ENCODE assay signal across 17 cellular contexts in genomic region chr1:93556291-93556690, GRCh38.
DNase-seq lines count a peak whose midpoint lies in the region; ATAC-seq, FAIRE-seq and TF ChIP-seq lines count a peak whose summit lies in the region.
"Had no signal": no experiment of that assay in that cellular context is flagged by ENCODE, and none has a peak within 500 bp of the region (broad histone marks: within the 10 kb centered on the region; RNA-seq: fewer than 3 reads in every experiment).

No MANE protein-coding gene starts in this region.

- H3K27ac ChIP-seq in heart right ventricle, result peak overlapping the region; percentile 6 to 82 (median 68)
- peak overlapping the region; percentile 17 to 69 for H3K27ac ChIP-seq in breast epithelium
- H3K27ac ChIP-seq: BLaER1 had no signal

- CTCF ChIA-PET in activated naive CD4-positive, alpha-beta T cell treated with anti-CD3 and anti-CD28 coated beads for 36 hours (lab: Charles Lee), result no interaction called here

- no peak overlapping the region for H3K27ac Mint-ChIP-seq in activated naive CD4-positive, alpha-beta T cell treated with anti-CD3 and anti-CD28 coated beads for 36 hours
- H3K27ac Mint-ChIP-seq: WTC11 had no signal

- peaks cover 8% of the 10 kb centered on the region for H3K27me3 Mint-ChIP-seq in activated naive CD4-positive, alpha-beta T cell treated with anti-CD3 and anti-CD28 coated beads for 36 hours (ENCODE audit: low read depth)

- no peak for DNase-seq in heart right ventricle
- DNase-seq in Right ventricle myocardium superior, result no peak
- DNase-seq in NCI-H2029 (lab: John Stamatoyannopoulos, UW), result peak; percentile 47
- DNase-seq in breast epithelium (ENCODE audit: low spot score in 2 of 2), result no peak
- peak; percentile 17 for DNase-seq in urothelium cell line (ENCODE audit: low spot score)
- DNase-seq in activated naive CD4-positive, alpha-beta T cell treated with anti-CD3 and anti-CD28 coated beads for 36 hours, result no peak
- DNase-seq in activated T-cell treated with anti-CD3 and anti-CD28 coated beads, Interleukin-2, amount 50 U/mL, for 48 hours, result no peak
- DNase-seq: activated naive CD4-positive, alpha-beta T cell treated with anti-CD3 and anti-CD28 coated beads, Interleukin-2, amount 50 U/mL, for 16 hours; GF-D8; GOT3; Kasumi-1; uterus had no signal

- intact Hi-C loops in heart right ventricle (cut with DNase I), result loop anchor here in 4 of 10 donors (5.0 to 10.0 kb wide), 4 partner anchors 61 to 289 kb away; partner anchors contain the start of gene FNBP1L (in 4 of the 4)
- intact Hi-C loops in Right ventricle myocardium superior (cut with DNase I), result loop anchor here (10.0 kb wide), 1 partner anchor 111 kb away; the partner anchor contains the start of gene FNBP1L
- intact Hi-C loops in breast epithelium (cut with DNase I; ENCODE audit: low total_unique reads), result no loop called here
- intact Hi-C loops in activated naive CD4-positive, alpha-beta T cell treated with anti-CD3 and anti-CD28 coated beads for 36 hours (cut with micrococcal nuclease), result no loop called here

- TF ChIP-seq CTCF in heart right ventricle (IDR thresholded peaks at IDR 0.05) (no peak), breast epithelium (IDR thresholded peaks at IDR 0.05) (no peak)

- H3K4me3 ChIP-seq in heart right ventricle (no peak overlapping the region), breast epithelium (no peak overlapping the region)
- H3K4me3 ChIP-seq: BLaER1, gastroesophageal sphincter, uterus had no signal

- H3K9me3 ChIP-seq in heart right ventricle (peaks cover 0 to 7% (median 0%) of the 10 kb centered on the region in 11 donors), breast epithelium (no peaks in the 10 kb centered on the region)
- H3K9me3 ChIP-seq: gastroesophageal sphincter, uterus had no signal

- H3K4me3 Mint-ChIP-seq in activated naive CD4-positive, alpha-beta T cell treated with anti-CD3 and anti-CD28 coated beads for 36 hours, result no peak overlapping the region
- H3K4me3 Mint-ChIP-seq: WTC11 had no signal

- peaks cover 0 to 26% (median 9%) of the 10 kb centered on the region in 9 donors for H3K36me3 ChIP-seq in heart right ventricle
- no peaks in the 10 kb centered on the region for H3K36me3 ChIP-seq in breast epithelium

- ATAC-seq in heart right ventricle (no peak), Right ventricle myocardium superior (ENCODE audit: poor library complexity) (no peak), GM18517 (IDR thresholded peaks at IDR 0.05; ENCODE audit: unreplicated experiment) (no peak)
- ATAC-seq: gastroesophageal sphincter, WTC11 had no signal

- 91 to 96% methylated on average over 2 of the region's 2 CpGs for WGBS in heart right ventricle, 2 donors

- FAIRE-seq in urothelium cell line (lab: Jason Lieb, UNC), result no peak
- FAIRE-seq: GM18507 had no signal

- H3K27me3 ChIP-seq in heart right ventricle (no peaks in the 10 kb centered on the region), breast epithelium (no peaks in the 10 kb centered on the region)
- H3K27me3 ChIP-seq: BLaER1, gastroesophageal sphincter, uterus had no signal

- no peaks in the 10 kb centered on the region for H3K9me3 Mint-ChIP-seq in activated naive CD4-positive, alpha-beta T cell treated with anti-CD3 and anti-CD28 coated beads for 36 hours

- H3K4me1 ChIP-seq in heart right ventricle, result peaks cover 12 to 52% (median 44%) of the 10 kb centered on the region in 9 donors
- peaks cover 0 to 18% of the 10 kb centered on the region in 2 donors for H3K4me1 ChIP-seq in breast epithelium
- H3K4me1 ChIP-seq: BLaER1, uterus had no signal

- H3K4me1 Mint-ChIP-seq in activated naive CD4-positive, alpha-beta T cell treated with anti-CD3 and anti-CD28 coated beads for 36 hours (ENCODE audit: low read depth), result peaks cover 7% of the 10 kb centered on the region

- TF ChIP-seq POLR2A in breast epithelium (IDR thresholded peaks at IDR 0.05), result no peak

- H3K36me3 Mint-ChIP-seq in activated naive CD4-positive, alpha-beta T cell treated with anti-CD3 and anti-CD28 coated beads for 36 hours (ENCODE audit: low read depth), result no peaks in the 10 kb centered on the region

Comparison
In these comparisons a context has a peak if more than half of its experiments do, and no peak if none do; other contexts are left out.
1. DNase-seq: peak in NCI-H2029 (single experiment) and urothelium cell line (single experiment); none in heart right ventricle (0 of 2), Right ventricle myocardium superior (single experiment), breast epithelium (0 of 2), activated naive CD4-positive, alpha-beta T cell treated with anti-CD3 and anti-CD28 coated beads for 36 hours (single experiment) and activated T-cell treated with anti-CD3 and anti-CD28 coated beads, Interleukin-2, amount 50 U/mL, for 48 hours (0 of 2).